8 cellular contexts compared by ENCODE assay signal in genomic region chr12:31204995-31205582, GRCh38.
DNase-seq lines count a peak whose midpoint lies in the region; ATAC-seq, FAIRE-seq and TF ChIP-seq lines count a peak whose summit lies in the region.

No MANE protein-coding gene starts in this region.

- CTCF ChIA-PET in PC-3 (lab: Charles Lee), result no interaction called here

- H3K4me2 ChIP-seq in PC-3 (ENCODE audit: low read length), result peak overlapping the region; percentile 26; the same call in 1 of the 2 replicates

- no TSS peak for BruUV-seq in PC-3 (replicated peaks; lab: Mats Ljungman, UMichigan)

- TF ChIP-seq POLR2A in ovary (IDR thresholded peaks at IDR 0.05), result no peak

- H3K36me3 ChIP-seq in PC-3 (ENCODE audit: low read depth, low read length) (no peaks in the 10 kb centered on the region), lung (ENCODE audit: control insufficient read depth in 2 of 2, insufficient read depth in 2 of 2, low read length in 2 of 2) (no peaks in the 10 kb centered on the region), ovary (no peaks in the 10 kb centered on the region), small intestine (ENCODE audit: control insufficient read depth in 2 of 2, insufficient read depth in 2 of 2, low read length in 2 of 2) (no peaks in the 10 kb centered on the region)

- no peaks in the 10 kb centered on the region for H3K9me2 ChIP-seq in PC-3 (replicated peaks; ENCODE audit: low read length)

- H4K20me1 ChIP-seq in PC-3 (ENCODE audit: low read length), result no peaks in the 10 kb centered on the region

- no peak for TF ChIP-seq EP300 in ovary (IDR thresholded peaks at IDR 0.05)

- no peaks in the 10 kb centered on the region for H3K27me3 ChIP-seq in PC-3 (ENCODE audit: low read length)
- H3K27me3 ChIP-seq in lung (ENCODE audit: control insufficient read depth, insufficient read depth), result no peaks in the 10 kb centered on the region
- no peaks in the 10 kb centered on the region for H3K27me3 ChIP-seq in ovary
- H3K27me3 ChIP-seq in small intestine (ENCODE audit: control insufficient read depth in 2 of 2, insufficient read depth in 2 of 2, low read length in 2 of 2), result no peaks in the 10 kb centered on the region

- peak overlapping the region; percentile 40 for H3K9ac ChIP-seq in PC-3 (ENCODE audit: low read length)

- H3K9me3 ChIP-seq in PC-3 (ENCODE audit: low read length) (no peaks in the 10 kb centered on the region), lung (ENCODE audit: control insufficient read depth in 2 of 2, insufficient read depth in 1 of 2, low read length in 1 of 2) (peaks cover 0 to 2% of the 10 kb centered on the region in 2 donors), ovary (no peaks in the 10 kb centered on the region), small intestine (ENCODE audit: control insufficient read depth, low read depth) (no peaks in the 10 kb centered on the region)

- peak; percentile 40 for DNase-seq in PC-3
- no peak for DNase-seq in lung (ENCODE audit: low spot score)
- no peak for DNase-seq in SW 1271 (lab: John Stamatoyannopoulos, UW)
- no peak for DNase-seq in activated CD4-positive, alpha-beta T cell treated with anti-CD3 and anti-CD28 coated beads for 48 hours
- DNase-seq in ovary, result no peak
- DNase-seq in small intestine, result no peak

- H2AFZ ChIP-seq in PC-3 (ENCODE audit: low read length), result no peak overlapping the region

- peaks cover 64% of the 10 kb centered on the region for H3K4me1 ChIP-seq in PC-3 (ENCODE audit: insufficient read depth, low read length)
- H3K4me1 ChIP-seq in lung (ENCODE audit: control insufficient read depth in 2 of 2, insufficient read depth in 2 of 2, low read length in 2 of 2), result no peaks in the 10 kb centered on the region
- H3K4me1 ChIP-seq in ovary (ENCODE audit: insufficient read depth), result no peaks in the 10 kb centered on the region
- no peaks in the 10 kb centered on the region for H3K4me1 ChIP-seq in small intestine (ENCODE audit: control insufficient read depth in 2 of 2, insufficient read depth in 1 of 2, low read depth in 1 of 2, low read length in 1 of 2)

- H3K4me3 ChIP-seq in PC-3 (ENCODE audit: low read length), result no peak overlapping the region
- no peak overlapping the region for H3K4me3 ChIP-seq in lung
- H3K4me3 ChIP-seq in ovary, result no peak overlapping the region
- no peak overlapping the region for H3K4me3 ChIP-seq in small intestine (ENCODE audit: low read depth in 1 of 2, low read length in 2 of 2)

- no peak for TF ChIP-seq CTCF in PC-3 (conservative IDR thresholded peaks at IDR 0.05; ENCODE audit: low read depth, low read length)
- no peak for TF ChIP-seq CTCF in lung (IDR thresholded peaks at IDR 0.05; ENCODE audit: control extremely low read depth, extremely low read depth)
- TF ChIP-seq CTCF in ovary (IDR thresholded peaks at IDR 0.05), result no peak

- POLR2A ChIA-PET in PC-3 (lab: Charles Lee; ENCODE audit: unreplicated experiment), result no interaction called here

- ATAC-seq in GM18858 (IDR thresholded peaks at IDR 0.05; ENCODE audit: unreplicated experiment) (peak; percentile 95), HG02571 (IDR thresholded peaks at IDR 0.05; ENCODE audit: unreplicated experiment) (peak; percentile 99), PC-3 (no peak), lung (ENCODE audit: insufficient read depth, low FRiP score) (peak; percentile 53)

- no peaks in the 10 kb centered on the region for H3F3A ChIP-seq in PC-3 (ENCODE audit: low read length, unreplicated experiment)

- FAIRE-seq in small intestine (lab: Jason Lieb, UNC), result no peak

- H3K79me2 ChIP-seq in PC-3 (ENCODE audit: low read length), result no peaks in the 10 kb centered on the region

- H3K27ac ChIP-seq in PC-3 (ENCODE audit: low read length) (peak overlapping the region; percentile 68), lung (ENCODE audit: low read depth in 1 of 2, low read length in 1 of 2) (no peak overlapping the region), ovary (no peak overlapping the region), small intestine (ENCODE audit: low read depth in 1 of 2, low read length in 1 of 2) (no peak overlapping the region)

- WGBS in lung, 2 donors, result 19 to 39% methylated on average over 3 of the region's 3 CpGs
- WGBS in ovary, 3 donors, result 32 to 50% (median 35%) methylated on average over 3 of the region's 3 CpGs
- 9 to 16% (median 11%) methylated on average over 3 of the region's 3 CpGs for WGBS in small intestine, 3 donors

- intact Hi-C loops in PC-3 (cut with micrococcal nuclease), result no loop called here
- intact Hi-C loops in ovary (cut with DNase I), result no loop called here
